ENCODE assay signal across 8 cellular contexts in genomic region chr2:64654063-64654811, GRCh38. TPM values are rescaled to one million over a fixed set of nuclear protein-coding genes. Genes with fewer than 3 reads are reported as not detected.
DNase-seq lines count a peak whose midpoint lies in the region; ATAC-seq and TF ChIP-seq lines count a peak whose summit lies in the region.

No MANE protein-coding gene starts in this region.

- H3K36me3 ChIP-seq in breast epithelium (no peaks in the 10 kb centered on the region), kidney epithelial cell (ENCODE audit: control insufficient read depth, insufficient read depth, low read length) (no peaks in the 10 kb centered on the region)

- intact Hi-C loops in breast epithelium (cut with DNase I; ENCODE audit: low total_unique reads), result loop anchor here (5.0 kb wide), 2 partner anchors 98 to 213 kb away; no protein-coding TSS in a partner anchor

- H3K4me3 ChIP-seq in breast epithelium (peak overlapping the region; percentile 95 to 97 (median 97)), kidney epithelial cell (ENCODE audit: low read depth, low read length) (peak overlapping the region; percentile 75)

- ATAC-seq in HG02884 (IDR thresholded peaks at IDR 0.05; ENCODE audit: unreplicated experiment), result peak; percentile 40

- H3K9me3 ChIP-seq in breast epithelium, result no peaks in the 10 kb centered on the region

- DNase-seq in NCI-H187 (lab: John Stamatoyannopoulos, UW) (peak; percentile 68 to 90), NCI-H187 treated with DMSO at 0.1 percent for 48 hours (lab: John Stamatoyannopoulos, UW) (no peak), NCI-H1694 treated with DMSO at 0.1 percent for 48 hours (lab: John Stamatoyannopoulos, UW) (peak; percentile 66), breast epithelium (ENCODE audit: low spot score in 2 of 2) (peak; percentile 74 to 85), kidney epithelial cell (ENCODE audit: low read depth) (no peak)
- peak; percentile 60 to 64 for DNase-seq in stimulated activated CD4-positive, alpha-beta T cell treated with anti-CD3 and anti-CD28 coated beads, Interleukin-2, amount 100 ng/mL, for 24 hours

- peak; percentile 73 for TF ChIP-seq POLR2A in breast epithelium (IDR thresholded peaks at IDR 0.05)

- no peak; the same call in 1 of the 2 replicates for TF ChIP-seq CTCF in VCaP (conservative IDR thresholded peaks at IDR 0.05)
- peak in 1 of 3 donors; percentile 18 for TF ChIP-seq CTCF in breast epithelium (IDR thresholded peaks at IDR 0.05)
- TF ChIP-seq CTCF in kidney epithelial cell (IDR thresholded peaks at IDR 0.05; ENCODE audit: insufficient read depth, low read length, poor library complexity, severe bottlenecking), result no peak

- peak overlapping the region; percentile 95 for H3K27ac ChIP-seq in VCaP
- peak overlapping the region; percentile 99 to 100 for H3K27ac ChIP-seq in breast epithelium

- H3K4me1 ChIP-seq in breast epithelium, result peaks cover 0 to 21% of the 10 kb centered on the region in 2 donors

- H3K27me3 ChIP-seq in breast epithelium, result no peaks in the 10 kb centered on the region
- H3K27me3 ChIP-seq in kidney epithelial cell (ENCODE audit: control insufficient read depth, insufficient read depth, low read length), result no peaks in the 10 kb centered on the region

RNA-seq across cellular contexts. Expression of gene SERTAD2, which starts 0.5 kb away (rescaled TPM):
- total RNA-seq in breast epithelium (10 to 100 TPM; 12.8 to 20.0 (median 17.0) TPM), kidney epithelial cell (11.8 and 13.2 TPM in 2 replicates)

Comparison
In these comparisons a context has a peak if more than half of its experiments do, and no peak if none do; other contexts are left out.
1. DNase-seq: peak in NCI-H187 (2 of 2), NCI-H1694 treated with DMSO at 0.1 percent for 48 hours (single experiment), breast epithelium (2 of 2) and stimulated activated CD4-positive, alpha-beta T cell treated with anti-CD3 and anti-CD28 coated beads, Interleukin-2, amount 100 ng/mL, for 24 hours (2 of 2); none in NCI-H187 treated with DMSO at 0.1 percent for 48 hours (single experiment) and kidney epithelial cell (single experiment).